22 cellular contexts compared by ENCODE assay signal in genomic region chr9:4590430-4591122, GRCh38.
DNase-seq lines count a peak whose midpoint lies in the region; ATAC-seq, FAIRE-seq and TF ChIP-seq lines count a peak whose summit lies in the region.
"Had no signal": no experiment of that assay in that cellular context is flagged by ENCODE, and none has a peak within 500 bp of the region (broad histone marks: within the 10 kb centered on the region; RNA-seq: fewer than 3 reads in every experiment).

No MANE protein-coding gene starts in this region.

- H3K27ac ChIP-seq in liver (ENCODE audit: low read depth in 1 of 2, low read length in 2 of 2), result peak overlapping the region; percentile 22 to 70
- no peak overlapping the region for H3K27ac ChIP-seq in HepG2 (ENCODE audit: extremely low read length, insufficient read depth, low read length)
- no peak overlapping the region for H3K27ac ChIP-seq in fibroblast of lung (ENCODE audit: insufficient read depth, low read length)
- peak overlapping the region; percentile 27 for H3K27ac ChIP-seq in mesenchymal stem cell (ENCODE audit: low read length, poor library complexity, severe bottlenecking)
- H3K27ac ChIP-seq: RWPE1 had no signal

- peak overlapping the region in 1 of 2 experiments; percentile 0 for H2BK12ac ChIP-seq in mesenchymal stem cell (ENCODE audit: low read length in 2 of 2)

- no peak for TF ChIP-seq EP300 in HepG2 (IDR thresholded peaks at IDR 0.05; ENCODE audit: low read depth in 2 of 2, low read length in 2 of 2)
- no peak for TF ChIP-seq EP300 in HepG2 (CRISPR knock-in tag; IDR thresholded peaks at IDR 0.05; ENCODE audit: borderline replicate concordance)

- CTCF ChIA-PET in HepG2 (lab: Yijun Ruan, JAX; ENCODE audit: low intra/inter-chr PET ratio, low total read pairs), result no interaction called here

- no peak overlapping the region for H3K4me3 Mint-ChIP-seq in effector memory CD8-positive, alpha-beta T cell
- H3K4me3 Mint-ChIP-seq: activated naive CD4-positive, alpha-beta T cell treated with anti-CD3 and anti-CD28 coated beads for 36 hours; brain; CD14-positive monocyte had no signal

- TF ChIP-seq RAD21 in liver (IDR thresholded peaks at IDR 0.05) (no peak), HepG2 (CRISPR knock-in tag; IDR thresholded peaks at IDR 0.05) (no peak)

- no peaks in the 10 kb centered on the region for H3K9me3 ChIP-seq in liver (ENCODE audit: control insufficient read depth in 4 of 4, low read length in 3 of 4)
- H3K9me3 ChIP-seq in HepG2 (ENCODE audit: low read length), result no peaks in the 10 kb centered on the region
- no peaks in the 10 kb centered on the region for H3K9me3 ChIP-seq in fibroblast of lung (ENCODE audit: control insufficient read depth, insufficient read depth, low read depth, low read length)
- H3K9me3 ChIP-seq in mesenchymal stem cell (ENCODE audit: control insufficient read depth, low read length), result no peaks in the 10 kb centered on the region

- H3K9ac ChIP-seq in liver (ENCODE audit: low read depth in 1 of 2, low read length in 2 of 2) (no peak overlapping the region), HepG2 (ENCODE audit: insufficient read depth, low read depth, low read length) (no peak overlapping the region), fibroblast of lung (ENCODE audit: insufficient read depth, low read length) (no peak overlapping the region), mesenchymal stem cell (ENCODE audit: low read length) (peak overlapping the region; percentile 0)

- no peaks in the 10 kb centered on the region for H3K79me2 ChIP-seq in HepG2 (ENCODE audit: insufficient read depth, low read length)
- no peaks in the 10 kb centered on the region for H3K79me2 ChIP-seq in fibroblast of lung (ENCODE audit: control insufficient read depth, insufficient read depth, low read length)

- no peak overlapping the region for H2AFZ ChIP-seq in HepG2 (ENCODE audit: low read length)
- H2AFZ ChIP-seq in fibroblast of lung (ENCODE audit: low read length), result no peak overlapping the region
- no peak overlapping the region for H2AFZ ChIP-seq in mesenchymal stem cell (ENCODE audit: low read depth, low read length)

- H3K14ac ChIP-seq in mesenchymal stem cell (ENCODE audit: low read length in 2 of 2), result no peak overlapping the region

- TF ChIP-seq CTCF in liver (IDR thresholded peaks at IDR 0.05; ENCODE audit: low read depth, low read length, missing input control) (no peak), HepG2 (CRISPR knock-in tag; IDR thresholded peaks at IDR 0.05) (no peak), fibroblast of lung (conservative IDR thresholded peaks at IDR 0.05 in 1 of 2, IDR thresholded peaks at IDR 0.05 in 1 of 2; ENCODE audit: low read depth in 1 of 2, low read length in 2 of 2) (no peak)

- H3K4me1 ChIP-seq in liver (ENCODE audit: control insufficient read depth in 4 of 4, insufficient read depth in 4 of 4, low read length in 3 of 4), result peaks cover 5 to 36% (median 10%) of the 10 kb centered on the region in 4 donors
- H3K4me1 ChIP-seq in HepG2 (ENCODE audit: insufficient read depth, low read length), result no peaks in the 10 kb centered on the region
- H3K4me1 ChIP-seq in fibroblast of lung (ENCODE audit: control insufficient read depth, extremely low read depth, insufficient read depth, low read length), result no peaks in the 10 kb centered on the region
- peaks cover 11% of the 10 kb centered on the region for H3K4me1 ChIP-seq in mesenchymal stem cell (ENCODE audit: control insufficient read depth, insufficient read depth, low read depth, low read length)

- H3K4me1 Mint-ChIP-seq in effector memory CD8-positive, alpha-beta T cell (ENCODE audit: low read depth in 2 of 2), result peaks cover 6 to 9% of the 10 kb centered on the region in 2 donors

- H3K27ac Mint-ChIP-seq in effector memory CD8-positive, alpha-beta T cell, result no peak overlapping the region
- H3K27ac Mint-ChIP-seq: activated naive CD4-positive, alpha-beta T cell treated with anti-CD3 and anti-CD28 coated beads for 36 hours; CD14-positive monocyte had no signal

- H3K18ac ChIP-seq in mesenchymal stem cell (ENCODE audit: low read depth in 1 of 2, low read length in 2 of 2), result no peak overlapping the region

- in situ Hi-C loops in HepG2 (cut with HindIII; ENCODE audit: extremely low pct_ligation_motif_present, low pct_unique_long_range_greater_than_20kb), result no loop called here

- no peaks in the 10 kb centered on the region for H3K36me3 Mint-ChIP-seq in effector memory CD8-positive, alpha-beta T cell (ENCODE audit: insufficient read depth)
- H3K36me3 Mint-ChIP-seq: CD14-positive monocyte had no signal

- H3K27me3 Mint-ChIP-seq in effector memory CD8-positive, alpha-beta T cell, result no peaks in the 10 kb centered on the region

- intact Hi-C loops in HepG2 (cut with micrococcal nuclease; ENCODE audit: unreplicated experiment), result no loop called here

- H3K79me1 ChIP-seq in mesenchymal stem cell (replicated peaks; ENCODE audit: low read length, poor library complexity, severe bottlenecking), result no peaks in the 10 kb centered on the region

- H3K23ac ChIP-seq in mesenchymal stem cell (ENCODE audit: low read length in 2 of 2), result no peak overlapping the region

- H3K36me3 ChIP-seq in liver (ENCODE audit: control insufficient read depth in 4 of 4, insufficient read depth in 3 of 4, low read depth in 1 of 4, low read length in 3 of 4), result no peaks in the 10 kb centered on the region
- H3K36me3 ChIP-seq in HepG2 (replicated peaks in 1 of 2; ENCODE audit: control insufficient read depth in 1 of 2, insufficient read depth in 2 of 2, low read length in 2 of 2), result no peaks in the 10 kb centered on the region
- H3K36me3 ChIP-seq in fibroblast of lung (ENCODE audit: control insufficient read depth, insufficient read depth, low read length), result no peaks in the 10 kb centered on the region
- H3K36me3 ChIP-seq in mesenchymal stem cell (ENCODE audit: control insufficient read depth in 1 of 2, insufficient read depth in 2 of 2, low read depth in 1 of 2, low read length in 2 of 2), result peaks cover 0 to 11% of the 10 kb centered on the region in 2 experiments

- no peaks in the 10 kb centered on the region for H3K27me3 ChIP-seq in liver (ENCODE audit: control insufficient read depth in 4 of 4, insufficient read depth in 4 of 4, low read length in 3 of 4)
- no peaks in the 10 kb centered on the region for H3K27me3 ChIP-seq in HepG2 (ENCODE audit: control insufficient read depth in 1 of 2, insufficient read depth in 2 of 2, low read length in 2 of 2)
- no peaks in the 10 kb centered on the region for H3K27me3 ChIP-seq in fibroblast of lung (ENCODE audit: control insufficient read depth, insufficient read depth, low read length)
- H3K27me3 ChIP-seq in mesenchymal stem cell (ENCODE audit: control insufficient read depth in 1 of 2, insufficient read depth in 1 of 2, low read length in 2 of 2), result no peaks in the 10 kb centered on the region

- no peak overlapping the region for H3K4ac ChIP-seq in mesenchymal stem cell (ENCODE audit: low read depth in 1 of 2, low read length in 2 of 2)

- no peak overlapping the region for H2BK15ac ChIP-seq in mesenchymal stem cell (ENCODE audit: low read depth, poor library complexity, severe bottlenecking)

- TF ChIP-seq POLR2A in HepG2 (IDR thresholded peaks at IDR 0.05; ENCODE audit: insufficient read depth in 1 of 2, low read depth in 2 of 2, low read length in 2 of 2), result no peak

- no peak for FAIRE-seq in HepG2 (lab: Jason Lieb, UNC)
- FAIRE-seq: keratinocyte had no signal

- BruUV-seq in HepG2 (replicated peaks; lab: Mats Ljungman, UMichigan), result no TSS peak

- H2BK120ac ChIP-seq in mesenchymal stem cell (ENCODE audit: low read depth, low read length), result no peak overlapping the region

- H3K9me3 Mint-ChIP-seq in effector memory CD8-positive, alpha-beta T cell, result no peaks in the 10 kb centered on the region
- H3K9me3 Mint-ChIP-seq: activated naive CD4-positive, alpha-beta T cell treated with anti-CD3 and anti-CD28 coated beads for 36 hours; brain; CD14-positive monocyte had no signal

- no peaks in the 10 kb centered on the region for H4K20me1 ChIP-seq in HepG2 (ENCODE audit: insufficient read depth, low read length)
- H4K20me1 ChIP-seq in fibroblast of lung (ENCODE audit: control insufficient read depth, extremely low read depth, insufficient read depth, low read length), result no peaks in the 10 kb centered on the region

- H4K8ac ChIP-seq in mesenchymal stem cell (ENCODE audit: low read length), result peak overlapping the region; percentile 27

- no peak overlapping the region for H3K4me2 ChIP-seq in HepG2 (ENCODE audit: low read depth, low read length)
- H3K4me2 ChIP-seq in fibroblast of lung (ENCODE audit: extremely low read depth, insufficient read depth, low read length), result no peak overlapping the region
- H3K4me2 ChIP-seq in mesenchymal stem cell (ENCODE audit: low read length, poor library complexity, severe bottlenecking), result peak overlapping the region; percentile 35

- no peak overlapping the region for H2BK5ac ChIP-seq in mesenchymal stem cell (ENCODE audit: low read depth, low read length, poor library complexity, severe bottlenecking)

- DNase-seq in HepG2 (ENCODE audit: low spot score) (no peak), fibroblast of lung (ENCODE audit: low read depth in 2 of 2) (peak; percentile 6 to 25), mesenchymal stem cell (peak; percentile 67), HCEC 1CT (no peak)
- no peak for DNase-seq in effector memory CD8-positive, alpha-beta T cell
- DNase-seq in stimulated activated CD4-positive, alpha-beta T cell treated with anti-CD3 and anti-CD28 coated beads, Interleukin-15, amount 100 ng/mL, for 24 hours, result no peak
- DNase-seq: 8988T; activated CD4-positive, alpha-beta T cell treated with anti-CD3 and anti-CD28 coated beads, Interleukin-2, amount 50 U/mL, for 4 hours; activated naive CD4-positive, alpha-beta T cell treated with anti-CD3 and anti-CD28 coated beads for 36 hours; erythroblast; H7; head of caudate nucleus; NCI-H1694 treated with DMSO at 0.1 percent for 48 hours; NK-92 treated with Interleukin-12 subunit alpha and Interleukin-12 subunit beta, amount 100 ng/mL, for 24 hours; stimulated activated CD4-positive, alpha-beta T cell treated with anti-CD3 and anti-CD28 coated beads, Interleukin-4, amount 100 ng/mL, for 4 hours; stimulated activated CD8-positive, alpha-beta memory T cell treated with anti-CD3 and anti-CD28 coated beads, Interleukin-4, amount 100 ng/mL, for 48 hours had no signal

- no peak for ATAC-seq in HepG2
- ATAC-seq in effector memory CD8-positive, alpha-beta T cell (replicated peaks), result no peak
- ATAC-seq in HG03432 (IDR thresholded peaks at IDR 0.05; ENCODE audit: unreplicated experiment), result no peak

- H2AK5ac ChIP-seq in mesenchymal stem cell (ENCODE audit: low read length, severe bottlenecking), result no peak overlapping the region

- H4K91ac ChIP-seq in mesenchymal stem cell (ENCODE audit: low read length), result no peak overlapping the region

- 84% methylated on average over 8 of the region's 8 CpGs for WGBS in liver
- WGBS in HepG2 (ENCODE audit: low lambda C conversion rate), result 67% methylated on average over 8 of the region's 8 CpGs
- 31% methylated on average over 7 of the region's 8 CpGs for WGBS in mesenchymal stem cell

- POLR2A ChIA-PET in HepG2 (lab: Yijun Ruan, JAX), result interaction anchor here (0.6 kb wide), 1 partner anchor 57 kb away, joined by 3 read pairs; no protein-coding TSS in a partner anchor

- H3K4me3 ChIP-seq in liver (ENCODE audit: low read depth in 1 of 3, low read length in 3 of 3), result no peak overlapping the region
- H3K4me3 ChIP-seq in HepG2 (replicated peaks in 1 of 3; ENCODE audit: insufficient read depth in 1 of 3, low read depth in 2 of 3, low read length in 3 of 3), result no peak overlapping the region
- no peak overlapping the region for H3K4me3 ChIP-seq in fibroblast of lung (replicated peaks in 1 of 4; ENCODE audit: control extremely low read depth in 1 of 4, insufficient read depth in 1 of 4, low read depth in 3 of 4, low read length in 4 of 4)
- H3K4me3 ChIP-seq in mesenchymal stem cell (ENCODE audit: insufficient read depth in 1 of 2, low read depth in 1 of 2, low read length in 2 of 2), result no peak overlapping the region

Comparison
In these comparisons a context has a peak if more than half of its experiments do, and no peak if none do; other contexts are left out.
1. H3K27ac ChIP-seq: peak in liver (2 of 2) and mesenchymal stem cell (single experiment); none in HepG2 (single experiment) and fibroblast of lung (single experiment).
2. DNase-seq: peak in fibroblast of lung (2 of 2) and mesenchymal stem cell (single experiment); none in HepG2 (single experiment), effector memory CD8-positive, alpha-beta T cell (0 of 3), stimulated activated CD4-positive, alpha-beta T cell treated with anti-CD3 and anti-CD28 coated beads, Interleukin-15, amount 100 ng/mL, for 24 hours (single experiment) and HCEC 1CT (single experiment).